Comparison of ENCODE assay signal across 8 cellular contexts in genomic region chr20:59221881-59222238, GRCh38. TPM values are rescaled to one million over a fixed set of nuclear protein-coding genes. Genes with fewer than 3 reads are reported as not detected.
DNase-seq lines count a peak whose midpoint lies in the region; ATAC-seq and TF ChIP-seq lines count a peak whose summit lies in the region.

No MANE protein-coding gene starts in this region.

- no peak overlapping the region for H3K9ac ChIP-seq in mammary epithelial cell (ENCODE audit: insufficient read depth, low read length)
- H3K9ac ChIP-seq in mucosa of stomach (ENCODE audit: low read length) = peak overlapping the region; percentile 69

- H3K79me2 ChIP-seq in mammary epithelial cell (ENCODE audit: insufficient read depth, low read length) = no peaks in the 10 kb centered on the region

- no peaks in the 10 kb centered on the region for H4K20me1 ChIP-seq in mammary epithelial cell (ENCODE audit: insufficient read depth, low read length)

- TF ChIP-seq CTCF in heart right ventricle (IDR thresholded peaks at IDR 0.05) = no peak
- TF ChIP-seq CTCF in mammary epithelial cell (conservative IDR thresholded peaks at IDR 0.05 in 1 of 2, IDR thresholded peaks at IDR 0.05 in 1 of 2; ENCODE audit: extremely low read depth in 1 of 2, insufficient read depth in 1 of 2, low read depth in 1 of 2, low read length in 2 of 2) = no peak

- no peaks in the 10 kb centered on the region for H3K36me3 ChIP-seq in heart right ventricle
- no peaks in the 10 kb centered on the region for H3K36me3 ChIP-seq in mammary epithelial cell (ENCODE audit: insufficient read depth, low read length)
- no peaks in the 10 kb centered on the region for H3K36me3 ChIP-seq in mucosa of stomach (ENCODE audit: control insufficient read depth, insufficient read depth, low read length)

- CTCF ChIA-PET in mammary epithelial cell (lab: Charles Lee; ENCODE audit: low non-redundant PET) = interaction anchor here (0.5 to 0.6 kb wide), 2 partner anchors 262 to 352 kb away, joined by 3 to 10 read pairs; no protein-coding TSS in a partner anchor

- H3K4me1 ChIP-seq in heart right ventricle (peaks cover 9 to 28% (median 21%) of the 10 kb centered on the region in 9 donors), mammary epithelial cell (ENCODE audit: insufficient read depth, low read length) (peaks cover 6% of the 10 kb centered on the region), mucosa of stomach (ENCODE audit: control insufficient read depth, insufficient read depth, low read length) (peaks cover 10% of the 10 kb centered on the region)

- H3K9me3 ChIP-seq in heart right ventricle (no peaks in the 10 kb centered on the region), mammary epithelial cell (replicated peaks; ENCODE audit: insufficient read depth, low read length) (no peaks in the 10 kb centered on the region), mucosa of stomach (ENCODE audit: control insufficient read depth, low read length) (no peaks in the 10 kb centered on the region)

- peak overlapping the region; percentile 89 for H2AFZ ChIP-seq in mammary epithelial cell (ENCODE audit: low read depth, low read length)

- BruUV-seq in mammary epithelial cell (replicated peaks; lab: Mats Ljungman, UMichigan) = no TSS peak

- intact Hi-C loops in heart right ventricle (cut with DNase I) (loop anchor here (1.0 to 10.0 kb wide), 17 partner anchors 75 to 567 kb away; partner anchors contain the start of gene STX16 (in 1 of the 10)), left ventricle myocardium superior (cut with micrococcal nuclease) (loop anchor here (5.0 kb wide), 1 partner anchor 350 kb away; no protein-coding TSS in a partner anchor), mammary epithelial cell (cut with micrococcal nuclease) (loop anchor here (1.0 to 5.0 kb wide), 4 partner anchors 134 to 352 kb away; no protein-coding TSS in a partner anchor)

- WGBS in heart right ventricle, 2 donors = 11 to 13% methylated on average over 12 of the region's 12 CpGs
- WGBS in mammary epithelial cell (ENCODE audit: low coverage, missing lambda C conversion rate) = 0% methylated on average over 6 of the region's 12 CpGs

- DNase-seq in heart right ventricle = no peak
- DNase-seq in left ventricle myocardium superior = no peak
- no peak for DNase-seq in mammary epithelial cell
- DNase-seq in NCI-H146 (lab: John Stamatoyannopoulos, UW) = no peak
- DNase-seq in Ammon's horn (ENCODE audit: low spot score) = no peak

- H3K4me3 ChIP-seq in heart right ventricle = peak overlapping the region; percentile 22 to 64 (median 60)
- peak overlapping the region; percentile 42 to 74 (median 45) for H3K4me3 ChIP-seq in mammary epithelial cell (replicated peaks in 1 of 3; ENCODE audit: insufficient read depth in 1 of 3, low read depth in 2 of 3, low read length in 3 of 3)
- H3K4me3 ChIP-seq in mucosa of stomach (ENCODE audit: low read length) = peak overlapping the region; percentile 12

- dilution Hi-C loops in mammary epithelial cell (cut with HindIII; ENCODE audit: low sequenced_read_pairs) = loop anchor here (25.0 kb wide), 1 partner anchor 360 kb away; the partner anchor contains the start of genes GNAS and GNAS-AS1

- H3K4me2 ChIP-seq in mammary epithelial cell (ENCODE audit: insufficient read depth, low read depth, low read length) = peak overlapping the region; percentile 90

- H3K27me3 ChIP-seq in heart right ventricle (peaks cover 0 to 52% (median 31%) of the 10 kb centered on the region in 7 donors), mammary epithelial cell (ENCODE audit: insufficient read depth, low read length) (peaks cover 9% of the 10 kb centered on the region), mucosa of stomach (ENCODE audit: control insufficient read depth, insufficient read depth, low read length) (peaks cover 26% of the 10 kb centered on the region)

- ATAC-seq in heart right ventricle (peak in 2 of 8 donors; percentile 13 to 24), left ventricle myocardium superior (no peak), GM21423 (IDR thresholded peaks at IDR 0.05; ENCODE audit: unreplicated experiment) (no peak), GM21447 (IDR thresholded peaks at IDR 0.05; ENCODE audit: unreplicated experiment) (no peak)

- H3K27ac ChIP-seq in heart right ventricle (peak overlapping the region in 9 of 10 donors; percentile 25 to 84 (median 75)), mammary epithelial cell (ENCODE audit: insufficient read depth, low read depth, low read length) (no peak overlapping the region)

- in situ Hi-C loops in mammary epithelial cell (cut with MboI; ENCODE audit: low sequenced_read_pairs in 2 of 2) = loop anchor here in 1 of 2 donors (25.0 kb wide), 1 partner anchor 135 kb away; no protein-coding TSS in a partner anchor

RNA-seq across cellular contexts. Expression of gene ZNF831, which starts 58.2 kb away (rescaled TPM):
- under 1 TPM in 9 of 10 donors, not detected in 1; 0.02 to 0.72 (median 0.17) TPM for total RNA-seq in heart right ventricle
- polyA plus RNA-seq in heart right ventricle = under 1 TPM; 0.01 to 0.07 TPM
- total RNA-seq in left ventricle myocardium superior = 0.17 TPM
- total RNA-seq in mammary epithelial cell = not detected
- not detected for polyA plus RNA-seq in mammary epithelial cell
- polyA minus RNA-seq in mammary epithelial cell = 0.05 TPM
